Comparison of ENCODE assay signal across 25 cellular contexts in the genomic region with DNA sequence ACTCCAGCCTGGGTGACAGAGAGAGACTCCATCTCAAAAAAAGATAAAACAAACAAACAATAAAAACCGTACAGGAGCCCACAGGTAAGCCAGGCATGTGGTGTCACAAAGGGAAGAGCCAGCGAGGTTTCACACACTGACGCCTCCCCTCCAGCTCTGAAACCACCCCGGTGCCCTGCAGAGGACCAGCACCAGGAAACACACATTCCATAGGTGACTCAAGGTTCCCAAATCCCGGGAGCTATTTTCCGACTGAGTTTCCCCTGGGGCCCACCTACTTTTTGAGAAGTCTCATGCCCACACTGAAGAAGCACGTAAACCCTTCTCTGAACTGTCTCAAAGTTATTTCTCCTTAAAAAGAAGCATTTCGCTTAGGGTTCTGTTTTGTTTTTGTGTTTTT.
"Had no signal": no experiment of that assay in that cellular context is flagged by ENCODE, and none has a peak within 500 bp of the region (broad histone marks: within the 10 kb centered on the region; RNA-seq: fewer than 3 reads in every experiment).

No MANE protein-coding gene starts in this region.

- H3K4me3 Mint-ChIP-seq: activated CD4-positive, alpha-beta T cell treated with anti-CD3 and anti-CD28 coated beads, Interleukin-2, amount 10 ng/mL, durations not matched to agents 7 days and 5 days; activated CD8-positive, alpha-beta T cell treated with anti-CD3 and anti-CD28 coated beads for 36 hours; activated naive CD4-positive, alpha-beta T cell treated with anti-CD3 and anti-CD28 coated beads, Interleukin-2, amount 50 U/mL, for 24 hours; natural killer cell treated with Interleukin-12 subunit alpha and Interleukin-12 subunit beta and Interleukin-15 and Interleukin-18, amount 100 ng/mL, for 72 hours; stimulated activated naive CD8-positive, alpha-beta T cell treated with anti-CD3 and anti-CD28 coated beads, Interleukin-15, Interleukin-2, amounts not matched to agents 100 ng/mL and 50 ng/mL, for 24 hours; T-helper 17 cell had no signal

- H3K27ac ChIP-seq: brain microvascular endothelial cell, neutrophil, ovary, psoas muscle, right atrium auricular region, thyroid gland, uterus had no signal

- H3K4me1 Mint-ChIP-seq: activated CD4-positive, alpha-beta T cell treated with anti-CD3 and anti-CD28 coated beads, Interleukin-2, amount 10 ng/mL, durations not matched to agents 7 days and 5 days; activated naive CD4-positive, alpha-beta T cell treated with anti-CD3 and anti-CD28 coated beads, Interleukin-2, amount 50 U/mL, for 24 hours; T-helper 17 cell had no signal

- H3K4me3 ChIP-seq: ovary, psoas muscle, right atrium auricular region, thyroid gland, uterus had no signal

- H3K4me1 ChIP-seq: psoas muscle, right atrium auricular region, thyroid gland, uterus had no signal

- H3K9me3 Mint-ChIP-seq: natural killer cell treated with Interleukin-12 subunit alpha and Interleukin-12 subunit beta and Interleukin-15 and Interleukin-18, amount 100 ng/mL, for 72 hours had no signal

- H3K27ac Mint-ChIP-seq: activated CD4-positive, alpha-beta T cell treated with anti-CD3 and anti-CD28 coated beads, Interleukin-2, amount 10 ng/mL, durations not matched to agents 7 days and 5 days; activated CD8-positive, alpha-beta T cell treated with anti-CD3 and anti-CD28 coated beads for 36 hours; activated naive CD4-positive, alpha-beta T cell treated with anti-CD3 and anti-CD28 coated beads, Interleukin-2, amount 50 U/mL, for 24 hours; natural killer cell treated with Interleukin-12 subunit alpha and Interleukin-12 subunit beta and Interleukin-15 and Interleukin-18, amount 100 ng/mL, for 72 hours; stimulated activated naive CD8-positive, alpha-beta T cell treated with anti-CD3 and anti-CD28 coated beads, Interleukin-15, Interleukin-2, amounts not matched to agents 100 ng/mL and 50 ng/mL, for 24 hours; T-helper 17 cell had no signal

- H3K36me3 ChIP-seq: brain microvascular endothelial cell, neutrophil, ovary, right atrium auricular region, thyroid gland, uterus had no signal

- H3K27me3 Mint-ChIP-seq: activated CD4-positive, alpha-beta T cell treated with anti-CD3 and anti-CD28 coated beads, Interleukin-2, amount 10 ng/mL, durations not matched to agents 7 days and 5 days; activated CD8-positive, alpha-beta T cell treated with anti-CD3 and anti-CD28 coated beads for 36 hours; activated naive CD4-positive, alpha-beta T cell treated with anti-CD3 and anti-CD28 coated beads, Interleukin-2, amount 50 U/mL, for 24 hours; stimulated activated naive CD8-positive, alpha-beta T cell treated with anti-CD3 and anti-CD28 coated beads, Interleukin-15, Interleukin-2, amounts not matched to agents 100 ng/mL and 50 ng/mL, for 24 hours had no signal

- DNase-seq: activated CD4-positive, alpha-beta T cell treated with anti-CD3 and anti-CD28 coated beads, Interleukin-2, amount 10 ng/mL, durations not matched to agents 7 days and 5 days; activated CD8-positive, alpha-beta T cell treated with anti-CD3 and anti-CD28 coated beads for 36 hours; activated gamma-delta T cell treated with Interleukin-2 at 50 U/mL for 16 hours; aorta; brain microvascular endothelial cell; central memory CD4-positive, alpha-beta T cell; dermis blood vessel endothelial cell; effector CD8-positive, alpha-beta T cell; foreskin melanocyte; glutamatergic neuron; hippocampal formation; left ventricle myocardium superior; ovary; psoas muscle; stimulated activated CD4-positive, alpha-beta T cell treated with anti-CD3 and anti-CD28 coated beads, Interleukin-4, amount 100 ng/mL, for 24 hours; substantia nigra; T-helper 17 cell; thyroid gland; uterus had no signal

- H3K27me3 ChIP-seq: brain microvascular endothelial cell, ovary, right atrium auricular region, thyroid gland, uterus had no signal

- ATAC-seq: activated CD4-positive, CD25-positive, alpha-beta regulatory T cell treated with anti-CD3 and anti-CD28 coated beads, Interleukin-2, amount 50 U/mL, for 24 hours; activated CD8-positive, alpha-beta T cell treated with anti-CD3 and anti-CD28 coated beads for 36 hours; left ventricle myocardium superior; natural killer cell treated with Interleukin-12 subunit alpha and Interleukin-12 subunit beta and Interleukin-15 and Interleukin-18, amount 100 ng/mL, for 72 hours; psoas muscle; T-helper 17 cell had no signal
